Comparison of ENCODE assay signal across 1 cellular context in the genomic region with DNA sequence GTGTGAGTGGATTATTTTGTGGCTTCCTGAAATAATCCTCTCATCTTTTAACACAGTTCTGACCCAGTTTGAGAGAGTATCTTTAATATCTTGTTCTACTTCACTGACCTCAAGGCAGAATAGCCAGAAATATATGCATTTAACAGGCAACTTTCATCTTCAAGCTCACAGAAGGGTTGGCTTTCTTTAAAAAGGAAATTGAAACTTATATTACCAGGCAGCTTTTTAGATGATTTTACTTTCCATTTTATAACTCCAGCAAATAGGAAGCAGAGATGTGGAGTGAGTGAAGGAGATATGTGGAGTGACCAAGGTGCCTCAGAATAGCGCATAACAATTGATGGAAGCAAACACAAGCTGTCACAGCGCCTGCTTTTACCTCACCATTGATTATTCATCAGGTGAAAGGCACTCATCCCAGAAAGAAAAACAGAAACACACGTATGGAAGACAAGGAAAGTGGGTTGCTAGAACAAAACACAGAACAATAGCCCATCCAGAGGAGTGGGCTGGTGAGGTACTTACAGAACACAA.
TF ChIP-seq lines count a peak whose summit lies in the region.

No MANE protein-coding gene starts in this region.

TF ChIP-seq in H1, 55 proteins besides CTCF, POLR2A, EP300 and RAD21:
- no peak for TF ChIP-seq TAF7 (optimal IDR thresholded peaks at IDR 0.05; ENCODE audit: borderline replicate concordance, low read depth, low read length)
- no peak for TF ChIP-seq BCL11A (IDR thresholded peaks at IDR 0.05; ENCODE audit: low read depth in 2 of 2, low read length in 2 of 2)
- no peak for TF ChIP-seq ASH2L (IDR thresholded peaks at IDR 0.05; ENCODE audit: low read length)
- TF ChIP-seq RBBP5 (IDR thresholded peaks at IDR 0.05; ENCODE audit: borderline replicate concordance, low read depth, low read length), result no peak
- TF ChIP-seq SP1 (IDR thresholded peaks at IDR 0.05; ENCODE audit: low read depth, low read length), result no peak
- no peak for TF ChIP-seq TCF12 (IDR thresholded peaks at IDR 0.05; ENCODE audit: low read depth, low read length)
- TF ChIP-seq POU5F1 (IDR thresholded peaks at IDR 0.05; ENCODE audit: low read depth, low read length), result peak; percentile 76; the same call in 1 of the 2 replicates
- no peak for TF ChIP-seq RNF2 (IDR thresholded peaks at IDR 0.05; ENCODE audit: borderline replicate concordance, low read depth, low read length, missing control alignments, poor library complexity, severe bottlenecking)
